1 cellular context compared by ENCODE assay signal in genomic region chr6:157773248-157773773, GRCh38.
TF ChIP-seq lines count a peak whose summit lies in the region.

No MANE protein-coding gene starts in this region.

TF ChIP-seq in K562, 482 proteins besides CTCF, POLR2A, EP300 and RAD21 (continued from another document and continues in another):
- TF ChIP-seq CHAMP1 (IDR thresholded peaks at IDR 0.05) (no peak), CREB1 (IDR thresholded peaks at IDR 0.05) (no peak), CREB1 (CRISPR knock-in tag; IDR thresholded peaks at IDR 0.05) (no peak), PBX2 (CRISPR knock-in tag; IDR thresholded peaks at IDR 0.05; ENCODE audit: low read depth) (no peak), PBX2 (tag; conservative IDR thresholded peaks at IDR 0.05; ENCODE audit: low read depth) (0 out of 2 replicates have a peak, but pooled peaks have one; percentile 10), MED1 (CRISPR knock-in tag; IDR thresholded peaks at IDR 0.05; ENCODE audit: borderline replicate concordance) (no peak), ZNF239 (CRISPR knock-in tag; IDR thresholded peaks at IDR 0.05) (no peak), RBBP5 (IDR thresholded peaks at IDR 0.05; ENCODE audit: borderline replicate concordance, insufficient read depth, low read length, poor library complexity, severe bottlenecking) (no peak), ZBTB2 (IDR thresholded peaks at IDR 0.05) (0 out of 2 replicates have a peak, but pooled peaks have one; percentile 16), ATF6 (CRISPR knock-in tag; IDR thresholded peaks at IDR 0.05) (no peak), TCF15 (CRISPR knock-in tag; IDR thresholded peaks at IDR 0.05) (no peak), IRF1 (CRISPR knock-in tag; IDR thresholded peaks at IDR 0.05; ENCODE audit: borderline replicate concordance) (no peak), ZNF124 (CRISPR knock-in tag; IDR thresholded peaks at IDR 0.05) (no peak), FOXO4 (CRISPR knock-in tag; IDR thresholded peaks at IDR 0.05) (no peak), ATF2 (CRISPR knock-in tag; IDR thresholded peaks at IDR 0.05) (no peak), CTBP1 (IDR thresholded peaks at IDR 0.05; ENCODE audit: borderline replicate concordance) (peak; percentile 73; the same call in 1 of the 2 replicates), ASH1L (IDR thresholded peaks at IDR 0.05; ENCODE audit: borderline replicate concordance, low read depth, partially characterized antibody) (no peak), HDGF (IDR thresholded peaks at IDR 0.05) (no peak), ZNF592 (IDR thresholded peaks at IDR 0.05) (peak; percentile 45; the same call in 1 of the 2 replicates), CHCHD3 (CRISPR knock-in tag; IDR thresholded peaks at IDR 0.05) (no peak), RERE (CRISPR knock-in tag; IDR thresholded peaks at IDR 0.05; ENCODE audit: borderline replicate concordance) (0 out of 2 replicates have a peak, but pooled peaks have one; percentile 39), ZNF589 (CRISPR knock-in tag; IDR thresholded peaks at IDR 0.05; ENCODE audit: low read depth) (no peak), MXI1 (IDR thresholded peaks at IDR 0.05; ENCODE audit: low read depth, low read length) (no peak), MIER1 (IDR thresholded peaks at IDR 0.05; ENCODE audit: low read depth) (no peak), L3MBTL2 (IDR thresholded peaks at IDR 0.05) (peak; percentile 74), RAD51 (IDR thresholded peaks at IDR 0.05; ENCODE audit: borderline replicate concordance, low read depth) (peak; percentile 61), RCOR1 (IDR thresholded peaks at IDR 0.05; ENCODE audit: borderline replicate concordance in 1 of 2, low read depth in 2 of 2, low read length in 2 of 2) (peak in 1 of 2 experiments; percentile 82; a peak in 2 of 4 replicates), ZNF449 (CRISPR knock-in tag; IDR thresholded peaks at IDR 0.05) (no peak), SMARCA5 (IDR thresholded peaks at IDR 0.05) (no peak)
